36 cellular contexts compared by ENCODE assay signal in the genomic region with DNA sequence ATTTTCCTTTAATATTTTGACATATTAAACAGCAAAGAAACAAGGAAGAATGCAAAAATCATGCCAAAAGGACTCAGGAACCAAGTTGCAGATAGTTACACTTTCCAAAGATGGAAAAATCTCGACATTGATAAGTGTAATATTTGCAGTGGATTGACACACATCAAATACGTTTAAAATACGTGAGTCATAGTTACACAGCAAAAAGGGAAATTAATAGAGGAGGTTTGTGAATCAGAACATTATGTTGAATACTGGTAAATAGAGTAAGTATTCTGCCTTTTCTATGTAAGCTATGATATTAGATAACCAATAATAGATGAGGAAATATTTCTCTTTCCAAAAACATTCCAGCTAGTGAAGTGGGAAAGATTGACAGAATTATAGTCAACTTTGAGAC.
"Had no signal": no experiment of that assay in that cellular context is flagged by ENCODE, and none has a peak within 500 bp of the region (broad histone marks: within the 10 kb centered on the region; RNA-seq: fewer than 3 reads in every experiment).

No MANE protein-coding gene starts in this region.

- H3K4me3 ChIP-seq: MG63 had no signal

- H3K9me3 ChIP-seq: MG63 had no signal

- H3K36me3 ChIP-seq: MG63 had no signal

- DNase-seq: Karpas-422, Kasumi-1, MG63, MM.1S, MV-4-11, NCI-H1048, NCI-H1092, NCI-H1092 treated with DMSO at 0.1 percent for 48 hours, NCI-H1105, NCI-H1105 treated with DMSO at 0.1 percent for 48 hours, NCI-H1417, NCI-H1417 treated with DMSO at 0.1 percent for 48 hours, NCI-H1436, NCI-H1436 treated with DMSO at 0.1 percent for 48 hours, NCI-H146, NCI-H1694, NCI-H1694 treated with DMSO at 0.1 percent for 48 hours, NCI-H187, NCI-H187 treated with DMSO at 0.1 percent for 48 hours, NCI-H1930, NCI-H2029, NCI-H2029 treated with DMSO at 0.1 percent for 48 hours, NCI-H2081, NCI-H2081 treated with DMSO at 0.1 percent for 48 hours, NCI-H2107, NCI-H2171, NCI-H2171 treated with DMSO at 0.1 percent for 48 hours, NCI-H2227 treated with DMSO at 0.1 percent for 48 hours, NCI-H226, NCI-H345, NCI-H446, NCI-H446 treated with DMSO at 0.1 percent for 48 hours, NCI-H510A treated with DMSO at 0.1 percent for 48 hours, NCI-H524, NCI-H524 treated with DMSO at 0.1 percent for 48 hours, NCI-H526 had no signal
